13 cellular contexts compared by ENCODE assay signal in genomic region chr11:67486481-67487195, GRCh38. TPM values are rescaled to one million over a fixed set of nuclear protein-coding genes. Genes with fewer than 3 reads are reported as not detected.
DNase-seq lines count a peak whose midpoint lies in the region; ATAC-seq, FAIRE-seq and TF ChIP-seq lines count a peak whose summit lies in the region.
"Had no signal": no experiment of that assay in that cellular context is flagged by ENCODE, and none has a peak within 500 bp of the region (broad histone marks: within the 10 kb centered on the region; RNA-seq: fewer than 3 reads in every experiment).

No MANE protein-coding gene starts in this region.

- H3K9me3 ChIP-seq in GM12878 (replicated peaks; ENCODE audit: control insufficient read depth, insufficient read depth, low read length) (no peaks in the 10 kb centered on the region), transverse colon (no peaks in the 10 kb centered on the region)

- peak; percentile 66 for FAIRE-seq in GM12878 (lab: Jason Lieb, UNC)

- no TSS peak for BruUV-seq in GM12878 (replicated peaks; lab: Mats Ljungman, UMichigan)

- POLR2A ChIA-PET in GM12878 (lab: Charles Lee) = interaction anchor here (0.6 to 6.8 kb wide), 17 partner anchors 10 to 142 kb away, joined by 3 to 112 read pairs (median 6); partner anchors contain the start of genes CLCF1, PITPNM1, POLD4 and PPP1CA
- POLR2A ChIA-PET in HEK293T (lab: Yijun Ruan, JAX) = no interaction called here

- peak overlapping the region; percentile 25 for H3K9ac ChIP-seq in GM12878 (ENCODE audit: control insufficient read depth, insufficient read depth, low read length)
- H3K9ac ChIP-seq: parathyroid adenoma had no signal

- TF ChIP-seq POLR2A in GM12878 (IDR thresholded peaks at IDR 0.05; ENCODE audit: low read depth, low read length) (peak; percentile 58), transverse colon (IDR thresholded peaks at IDR 0.05) (no peak)

- TF ChIP-seq RAD21 in GM12878 (IDR thresholded peaks at IDR 0.05; ENCODE audit: insufficient read depth, low read depth, low read length) = 0 out of 2 replicates have a peak, but pooled peaks have one; percentile 3

- WGBS in GM12878 (ENCODE audit: insufficient coverage, insufficient replicate concordance, low lambda C conversion rate, missing lambda C conversion rate) = 5% methylated on average over 20 of the region's 20 CpGs
- WGBS in transverse colon (ENCODE audit: low coverage in 1 of 2), 2 donors = 69% methylated on average over 20 of the region's 20 CpGs; no CpG with 5 or more reads in 1 of the 2 donors

- no peak overlapping the region; the same call in 1 of the 2 replicates for H2AFZ ChIP-seq in GM12878 (ENCODE audit: control insufficient read depth, low read depth, low read length)
- H2AFZ ChIP-seq: parathyroid adenoma had no signal

- H3K4me3 Mint-ChIP-seq in CD14-positive monocyte = no peak overlapping the region

- SMC1A ChIA-PET in GM12878 (lab: Charles Lee; ENCODE audit: uncharacterized antibody, unreplicated experiment) = interaction anchor here (0.8 to 6.2 kb wide), 10 partner anchors 18 to 169 kb away, joined by 3 to 43 read pairs (median 6); partner anchors contain the start of genes PITPNM1, PTPRCAP, RAD9A and TMEM134

- H3K4me2 ChIP-seq in GM12878 (ENCODE audit: control insufficient read depth, insufficient read depth) = peak overlapping the region; percentile 80

- H3K27ac Mint-ChIP-seq in CD14-positive monocyte = peak overlapping the region in 3 of 7 donors; percentile 4 to 37 (median 8)

- DNase-seq in stimulated activated CD4-positive, alpha-beta T cell treated with anti-CD3 and anti-CD28 coated beads, Interleukin-2, amount 100 ng/mL, for 24 hours = peak; percentile 49 to 57
- no peak for DNase-seq in stimulated activated CD4-positive, alpha-beta T cell treated with anti-CD3 and anti-CD28 coated beads, Interleukin-4, amount 100 ng/mL, for 4 hours
- peak; percentile 87 for DNase-seq in GM12878 (ENCODE audit: low read depth, low spot score)
- peak; percentile 60 for DNase-seq in transverse colon
- no peak for DNase-seq in HEK293T (ENCODE audit: extremely low spot score)
- DNase-seq in H4 (ENCODE audit: low spot score) = no peak
- DNase-seq in CD14-positive monocyte (ENCODE audit: low spot score) = no peak
- DNase-seq: COR-L47, NCI-H524 had no signal

- intact Hi-C loops in GM12878 (cut with micrococcal nuclease; ENCODE audit: unreplicated experiment) (loop anchor here (2.0 to 10.0 kb wide), 3 partner anchors 20 to 222 kb away; partner anchors contain the start of genes GRK2 and POLD4), transverse colon (cut with DNase I; ENCODE audit: low total_unique reads) (no loop called here), CD14-positive monocyte (cut with micrococcal nuclease) (no loop called here)

- peaks cover 4 to 21% of the 10 kb centered on the region in 2 experiments; a peak in 3 of 4 replicates for H3K36me3 ChIP-seq in GM12878 (ENCODE audit: control insufficient read depth in 2 of 2, insufficient read depth in 2 of 2, low read length in 1 of 2)
- H3K36me3 ChIP-seq in transverse colon = peaks cover 0 to 5% (median 2%) of the 10 kb centered on the region in 4 donors

- H3K4me1 ChIP-seq in GM12878 (ENCODE audit: control insufficient read depth, insufficient read depth, low read length) (peaks cover 44% of the 10 kb centered on the region), transverse colon (peaks cover 15 to 36% (median 25%) of the 10 kb centered on the region in 4 donors)
- H3K4me1 ChIP-seq: parathyroid adenoma had no signal

- in situ Hi-C loops in GM12878 (cut with MboI) (no loop called here), transverse colon (cut with MboI; ENCODE audit: low pct_ligation_motif_present in 1 of 4, low pct_unique_long_range_greater_than_20kb in 1 of 4, low sequenced_read_pairs in 3 of 4) (loop anchor here in 2 of 4 donors (10.0 kb wide), 1 partner anchor 92 kb away; the partner anchor contains the start of gene RAD9A (in 2 of the 2))

- H3K27ac ChIP-seq in GM12878 (ENCODE audit: control insufficient read depth, insufficient read depth) = peak overlapping the region; percentile 70
- peak overlapping the region in 3 of 4 donors; percentile 8 to 59 (median 57) for H3K27ac ChIP-seq in transverse colon
- H3K27ac ChIP-seq: coronary artery, parathyroid adenoma had no signal

- H3K27me3 Mint-ChIP-seq in CD14-positive monocyte (ENCODE audit: low read depth in 3 of 3) = peaks cover 0 to 2% (median 0%) of the 10 kb centered on the region in 3 donors

- H3K36me3 Mint-ChIP-seq in CD14-positive monocyte = peaks cover 50 to 55% of the 10 kb centered on the region in 2 donors

- H3K9me3 Mint-ChIP-seq in CD14-positive monocyte = peaks cover 0 to 7% (median 2%) of the 10 kb centered on the region in 7 donors

- TF ChIP-seq CTCF in GM12878 (IDR thresholded peaks at IDR 0.05 in 2 of 3, conservative IDR thresholded peaks at IDR 0.05 in 1 of 3; ENCODE audit: control insufficient read depth in 2 of 3, extremely low read depth in 1 of 3, insufficient read depth in 1 of 3, low read depth in 3 of 3, low read length in 3 of 3) (no peak), transverse colon (IDR thresholded peaks at IDR 0.05) (no peak), CD14-positive monocyte (IDR thresholded peaks at IDR 0.05) (no peak)

- TF ChIP-seq EP300 in GM12878 (IDR thresholded peaks at IDR 0.05; ENCODE audit: borderline replicate concordance in 1 of 2, control insufficient read depth in 1 of 2, low read depth in 2 of 2, low read length in 2 of 2) (peak; percentile 85 to 88), transverse colon (IDR thresholded peaks at IDR 0.05; ENCODE audit: low read depth) (no peak)

- H3K79me2 ChIP-seq in GM12878 (ENCODE audit: control insufficient read depth, insufficient read depth, low read length) = peaks cover 33% of the 10 kb centered on the region

- CTCF ChIA-PET in GM12878 (lab: Yijun Ruan, JAX) = interaction anchor here (1.3 to 6.7 kb wide), 5 partner anchors 18 to 135 kb away, joined by 5 to 37 read pairs (median 9); partner anchors contain the start of genes PITPNM1, PPP1CA, PTPRCAP and TBC1D10C
- CTCF ChIA-PET in HEK293T (lab: Yijun Ruan, JAX) = no interaction called here

- RAD21 ChIA-PET in GM12878 (lab: Charles Lee; ENCODE audit: unreplicated experiment) = interaction anchor here (0.6 to 6.9 kb wide), 17 partner anchors 16 to 142 kb away, joined by 3 to 95 read pairs (median 4); partner anchors contain the start of genes PITPNM1, POLD4, PPP1CA and PTPRCAP

- H3K27me3 ChIP-seq in GM12878 (replicated peaks in 1 of 2; ENCODE audit: control insufficient read depth in 2 of 2, insufficient read depth in 2 of 2, low read length in 1 of 2) = no peaks in the 10 kb centered on the region
- H3K27me3 ChIP-seq in transverse colon = no peaks in the 10 kb centered on the region

- H3K4me1 Mint-ChIP-seq in CD14-positive monocyte = peaks cover 40% of the 10 kb centered on the region

- ATAC-seq in HG03378 (IDR thresholded peaks at IDR 0.05; ENCODE audit: unreplicated experiment) (peak; percentile 23), GM12878 (peak; percentile 49)

- 0 out of 2 replicates have a peak overlapping the region, but pooled peaks have one; percentile 1 for H3K4me3 ChIP-seq in GM12878
- no peak overlapping the region for H3K4me3 ChIP-seq in transverse colon
- H3K4me3 ChIP-seq: coronary artery had no signal

- H4K20me1 ChIP-seq in GM12878 (ENCODE audit: control insufficient read depth, insufficient read depth) = no peaks in the 10 kb centered on the region

RNA-seq across cellular contexts. Expression of gene AIP, which starts 3.8 kb away (rescaled TPM):
- total RNA-seq in GM12878 (2013; cell fraction: nucleolus; rRNA removed) = 36.0 and 38.7 TPM in 2 replicates
- total RNA-seq in GM12878 (2014; rRNA removed) (135 and 139 TPM in 2 replicates), GM12878 (2014; rRNA removed; fragmentation: Illumina TruSeq; extraction: Trizol) (67.2 and 67.6 TPM in 2 replicates), GM12878 (2021) (128 and 129 TPM in 2 replicates), transverse colon (10 to 100 TPM; 32.9 to 71.5 (median 57.6) TPM)
- 103 TPM for polyA plus RNA-seq in GM12878 (2011; ENCODE audit: low read depth)
- polyA plus RNA-seq in GM12878 (2011; rRNA removed) (77.2 and 144 TPM in 2 replicates), GM12878 (2014; fragmentation: Illumina TruSeq; extraction: Trizol) (20.7 and 47.5 TPM in 2 replicates), GM12878 (2014; fragmentation: Nextera tagmentation; extraction: Ambion mirVana) (10 to 100 TPM; 12.6 to 29.7 TPM), GM12878 (2014; rRNA removed) (164 and 168 TPM in 2 replicates), GM12878 (2016; fragmentation: Nextera tagmentation; extraction: Ambion mirVana) (100 to 1,000 TPM; 103 to 105 TPM), CD14-positive monocyte (10 to 100 TPM; 76.7 to 99.3 TPM)
- 217 and 298 TPM in 2 replicates for polyA plus RNA-seq in GM12878 (2011; cell fraction: cytosol; rRNA removed)
- 166 and 189 TPM in 2 replicates for polyA plus RNA-seq in GM12878 (2011; cell fraction: nucleus; rRNA removed)
- 118 and 132 TPM in 2 replicates for polyA plus RNA-seq in GM12878 (2012)
- polyA minus RNA-seq in GM12878 (2011; rRNA and poly(A)+ RNA removed) = 109 and 173 TPM in 2 replicates
- 53.0 and 57.6 TPM in 2 replicates for polyA minus RNA-seq in GM12878 (2011; cell fraction: cytosol; rRNA and poly(A)+ RNA removed)
- 30.3 and 38.4 TPM in 2 replicates for polyA minus RNA-seq in GM12878 (2011; cell fraction: nucleus; rRNA and poly(A)+ RNA removed)
- 69.9 and 83.0 TPM in 2 replicates for total RNA-seq in H4 (2014; rRNA removed; shearing (Covaris generic))

RNA-seq across cellular contexts. Expression of gene TMEM134, which starts 17.6 kb away (rescaled TPM):
- 35.2 and 57.3 TPM in 2 replicates for total RNA-seq in GM12878 (2013; cell fraction: nucleolus; rRNA removed)
- total RNA-seq in GM12878 (2014; rRNA removed) (20.0 and 30.5 TPM in 2 replicates), GM12878 (2014; rRNA removed; fragmentation: Illumina TruSeq; extraction: Trizol) (10.6 and 12.0 TPM in 2 replicates), GM12878 (2021) (42.5 and 45.0 TPM in 2 replicates), transverse colon (100 to 1,000 TPM; 107 to 347 (median 115) TPM)
- 7.9 TPM for polyA plus RNA-seq in GM12878 (2011; ENCODE audit: low read depth)
- polyA plus RNA-seq in GM12878 (2011; rRNA removed) (10.8 and 25.0 TPM in 2 replicates), GM12878 (2014; fragmentation: Illumina TruSeq; extraction: Trizol) (2.0 and 11.2 TPM in 2 replicates), GM12878 (2014; fragmentation: Nextera tagmentation; extraction: Ambion mirVana) (1 to 10 TPM; 1.6 to 7.0 TPM), GM12878 (2014; rRNA removed) (90.7 and 93.8 TPM in 2 replicates), GM12878 (2016; fragmentation: Nextera tagmentation; extraction: Ambion mirVana) (10 to 100 TPM; 58.9 to 64.3 TPM), CD14-positive monocyte (100 to 1,000 TPM in 1 of 2 donors, 10 to 100 TPM in 1; 76.8 to 104 TPM)
- 93.1 and 93.6 TPM in 2 replicates for polyA plus RNA-seq in GM12878 (2011; cell fraction: cytosol; rRNA removed)
- 59.5 and 70.8 TPM in 2 replicates for polyA plus RNA-seq in GM12878 (2011; cell fraction: nucleus; rRNA removed)
- polyA plus RNA-seq in GM12878 (2012) = 43.8 and 59.2 TPM in 2 replicates
- 3.1 and 14.1 TPM in 2 replicates for polyA minus RNA-seq in GM12878 (2011; rRNA and poly(A)+ RNA removed)
- polyA minus RNA-seq in GM12878 (2011; cell fraction: cytosol; rRNA and poly(A)+ RNA removed) = 11.1 and 11.8 TPM in 2 replicates
- polyA minus RNA-seq in GM12878 (2011; cell fraction: nucleus; rRNA and poly(A)+ RNA removed) = 8.7 and 14.6 TPM in 2 replicates
- 17.3 and 38.6 TPM in 2 replicates for total RNA-seq in H4 (2014; rRNA removed; shearing (Covaris generic))

RNA-seq across cellular contexts. Expression of gene PITPNM1, which starts 18.5 kb away (rescaled TPM):
- total RNA-seq in GM12878 (2013; cell fraction: nucleolus; rRNA removed) = 57.2 and 68.9 TPM in 2 replicates
- 28.3 and 47.4 TPM in 2 replicates for total RNA-seq in GM12878 (2014; rRNA removed)
- total RNA-seq in GM12878 (2014; rRNA removed; fragmentation: Illumina TruSeq; extraction: Trizol) = 10.5 and 13.7 TPM in 2 replicates
- 56.8 and 60.9 TPM in 2 replicates for total RNA-seq in GM12878 (2021)
- polyA plus RNA-seq in GM12878 (2011; ENCODE audit: low read depth) = 17.4 TPM
- 13.7 and 16.9 TPM in 2 replicates for polyA plus RNA-seq in GM12878 (2011; rRNA removed)
- polyA plus RNA-seq in GM12878 (2011; cell fraction: cytosol; rRNA removed) = 18.3 and 31.5 TPM in 2 replicates
- polyA plus RNA-seq in GM12878 (2011; cell fraction: nucleus; rRNA removed) = 105 and 147 TPM in 2 replicates
- 26.5 and 30.4 TPM in 2 replicates for polyA plus RNA-seq in GM12878 (2012)
- 5.8 and 16.1 TPM in 2 replicates for polyA plus RNA-seq in GM12878 (2014; fragmentation: Illumina TruSeq; extraction: Trizol)
- polyA plus RNA-seq in GM12878 (2014; fragmentation: Nextera tagmentation; extraction: Ambion mirVana) = under 1 TPM; 0.11 to 0.49 TPM
- polyA plus RNA-seq in GM12878 (2014; rRNA removed) = 43.7 and 46.0 TPM in 2 replicates
- 10 to 100 TPM; 15.6 to 19.5 TPM for polyA plus RNA-seq in GM12878 (2016; fragmentation: Nextera tagmentation; extraction: Ambion mirVana)
- 11.9 and 25.0 TPM in 2 replicates for polyA minus RNA-seq in GM12878 (2011; rRNA and poly(A)+ RNA removed)
- polyA minus RNA-seq in GM12878 (2011; cell fraction: cytosol; rRNA and poly(A)+ RNA removed) = 11.5 and 19.1 TPM in 2 replicates
- 14.1 and 28.2 TPM in 2 replicates for polyA minus RNA-seq in GM12878 (2011; cell fraction: nucleus; rRNA and poly(A)+ RNA removed)
- total RNA-seq in transverse colon = 100 to 1,000 TPM in 1 of 4 donors, 10 to 100 TPM in 3; 23.5 to 451 (median 60.8) TPM
- 13.7 and 16.6 TPM in 2 replicates for total RNA-seq in H4 (2014; rRNA removed; shearing (Covaris generic))
- polyA plus RNA-seq in CD14-positive monocyte = 10 to 100 TPM; 11.7 to 22.2 TPM

RNA-seq across cellular contexts. Expression of gene CDK2AP2, which starts 21.3 kb away (rescaled TPM):
- total RNA-seq in GM12878 (2013; cell fraction: nucleolus; rRNA removed) = 7.6 and 8.2 TPM in 2 replicates
- total RNA-seq in GM12878 (2014; rRNA removed) (36.2 and 45.5 TPM in 2 replicates), GM12878 (2014; rRNA removed; fragmentation: Illumina TruSeq; extraction: Trizol) (17.2 and 19.2 TPM in 2 replicates), GM12878 (2021) (58.8 and 60.7 TPM in 2 replicates), transverse colon (100 to 1,000 TPM in 1 of 4 donors, 10 to 100 TPM in 3; 49.4 to 140 (median 83.4) TPM)
- 22.0 TPM for polyA plus RNA-seq in GM12878 (2011; ENCODE audit: low read depth)
- polyA plus RNA-seq in GM12878 (2011; rRNA removed) (6.7 and 15.9 TPM in 2 replicates), GM12878 (2014; fragmentation: Illumina TruSeq; extraction: Trizol) (5.8 and 36.3 TPM in 2 replicates), GM12878 (2014; fragmentation: Nextera tagmentation; extraction: Ambion mirVana) (10 to 100 TPM in 1 of 2 experiments, 1 to 10 TPM in 1; 8.0 to 18.0 TPM), GM12878 (2014; rRNA removed) (51.4 and 55.4 TPM in 2 replicates), GM12878 (2016; fragmentation: Nextera tagmentation; extraction: Ambion mirVana) (100 to 1,000 TPM; 150 to 177 TPM), CD14-positive monocyte (10 to 100 TPM; 78.5 to 80.2 TPM)
- polyA plus RNA-seq in GM12878 (2011; cell fraction: cytosol; rRNA removed) = 61.6 and 74.5 TPM in 2 replicates
- 39.1 and 49.9 TPM in 2 replicates for polyA plus RNA-seq in GM12878 (2011; cell fraction: nucleus; rRNA removed)
- 48.2 and 49.0 TPM in 2 replicates for polyA plus RNA-seq in GM12878 (2012)
- 11.6 and 24.7 TPM in 2 replicates for polyA minus RNA-seq in GM12878 (2011; rRNA and poly(A)+ RNA removed)
- 19.1 and 23.9 TPM in 2 replicates for polyA minus RNA-seq in GM12878 (2011; cell fraction: cytosol; rRNA and poly(A)+ RNA removed)
- 20.6 and 28.2 TPM in 2 replicates for polyA minus RNA-seq in GM12878 (2011; cell fraction: nucleus; rRNA and poly(A)+ RNA removed)
- 28.3 and 32.3 TPM in 2 replicates for total RNA-seq in H4 (2014; rRNA removed; shearing (Covaris generic))

RNA-seq across cellular contexts. Expression of gene CABP4, which starts 31.5 kb away (rescaled TPM):
- total RNA-seq in GM12878 (2013; cell fraction: nucleolus; rRNA removed) = 5.1 and 6.4 TPM in 2 replicates
- total RNA-seq in GM12878 (2014; rRNA removed) = not detected in 2 replicates
- total RNA-seq in GM12878 (2014; rRNA removed; fragmentation: Illumina TruSeq; extraction: Trizol) = 0.13 and 0.18 TPM in 2 replicates
- 0.41 and 0.69 TPM in 2 replicates for total RNA-seq in GM12878 (2021)
- 0.30 TPM for polyA plus RNA-seq in GM12878 (2011; ENCODE audit: low read depth)
- polyA plus RNA-seq in GM12878 (2011; rRNA removed) = 0.27 and 0.55 TPM in 2 replicates
- 0.04 and 0.12 TPM in 2 replicates for polyA plus RNA-seq in GM12878 (2011; cell fraction: cytosol; rRNA removed)
- 0.79 and 0.94 TPM in 2 replicates for polyA plus RNA-seq in GM12878 (2011; cell fraction: nucleus; rRNA removed)
- polyA plus RNA-seq in GM12878 (2012) = 0.51 and 0.84 TPM in 2 replicates
- 0.04 and 0.44 TPM in 2 replicates for polyA plus RNA-seq in GM12878 (2014; fragmentation: Illumina TruSeq; extraction: Trizol)
- polyA plus RNA-seq in GM12878 (2014; fragmentation: Nextera tagmentation; extraction: Ambion mirVana) = under 1 TPM; 0.05 to 0.06 TPM
- polyA plus RNA-seq in GM12878 (2014; rRNA removed) = 0.15 and 0.19 TPM in 2 replicates
- polyA plus RNA-seq in GM12878 (2016; fragmentation: Nextera tagmentation; extraction: Ambion mirVana) = under 1 TPM in 1 of 2 experiments, not detected in 1; 0.15 TPM
- polyA minus RNA-seq in GM12878 (2011; rRNA and poly(A)+ RNA removed) = not detected in 2 replicates
- not detected in 2 replicates for polyA minus RNA-seq in GM12878 (2011; cell fraction: cytosol; rRNA and poly(A)+ RNA removed)
- 0.29 TPM in 1 of 2 replicates, not detected in the other for polyA minus RNA-seq in GM12878 (2011; cell fraction: nucleus; rRNA and poly(A)+ RNA removed)
- 1 to 10 TPM in 2 of 4 donors, not detected in 2; 1.2 to 2.2 TPM for total RNA-seq in transverse colon
- 0.39 TPM in 1 of 2 replicates, not detected in the other for total RNA-seq in H4 (2014; rRNA removed; shearing (Covaris generic))
- polyA plus RNA-seq in CD14-positive monocyte = under 1 TPM in 1 of 2 donors, not detected in 1; 0.28 TPM
- total RNA-seq: HT1080 had no signal

Comparison
In these comparisons a context has a peak if more than half of its experiments do, and no peak if none do; other contexts are left out.
1. DNase-seq: peak in stimulated activated CD4-positive, alpha-beta T cell treated with anti-CD3 and anti-CD28 coated beads, Interleukin-2, amount 100 ng/mL, for 24 hours (2 of 2), GM12878 (single experiment) and transverse colon (single experiment); none in stimulated activated CD4-positive, alpha-beta T cell treated with anti-CD3 and anti-CD28 coated beads, Interleukin-4, amount 100 ng/mL, for 4 hours (0 of 2), HEK293T (single experiment), H4 (single experiment) and CD14-positive monocyte (single experiment).